In genomic region chr1:67005068-67005467, GRCh38 we compare ENCODE assay signal across 26 cellular contexts. TPM values are rescaled to one million over a fixed set of nuclear protein-coding genes. Genes with fewer than 3 reads are reported as not detected.
DNase-seq lines count a peak whose midpoint lies in the region; ATAC-seq and TF ChIP-seq lines count a peak whose summit lies in the region.
"Had no signal": no experiment of that assay in that cellular context is flagged by ENCODE, and none has a peak within 500 bp of the region (broad histone marks: within the 10 kb centered on the region; RNA-seq: fewer than 3 reads in every experiment).

No MANE protein-coding gene starts in this region.

- H4K20me1 ChIP-seq in smooth muscle cell (ENCODE audit: low read depth): peaks cover 3% of the 10 kb centered on the region

- H3K4me1 Mint-ChIP-seq in activated T-helper 17 cell treated with anti-CD3 and anti-CD28 coated beads, Interleukin-2, amount 50 U/mL, for 72 hours: peaks cover 5% of the 10 kb centered on the region
- H3K4me1 Mint-ChIP-seq in neural crest cell: no peaks in the 10 kb centered on the region
- H3K4me1 Mint-ChIP-seq: GM23338, WTC11 had no signal

- no peak overlapping the region for H3K4me3 ChIP-seq in smooth muscle cell
- H3K4me3 ChIP-seq: adrenal gland, colonic mucosa, esophagus squamous epithelium, GM23338, Peyer's patch, stomach, upper lobe of left lung had no signal

- H3K36me3 Mint-ChIP-seq in activated T-helper 17 cell treated with anti-CD3 and anti-CD28 coated beads, Interleukin-2, amount 50 U/mL, for 72 hours (ENCODE audit: low read depth): peaks cover 77% of the 10 kb centered on the region
- H3K36me3 Mint-ChIP-seq in neural crest cell (ENCODE audit: low read depth): peaks cover 24% of the 10 kb centered on the region
- H3K36me3 Mint-ChIP-seq: WTC11 had no signal

- no peaks in the 10 kb centered on the region for H3K27me3 ChIP-seq in smooth muscle cell (ENCODE audit: low read depth)
- H3K27me3 ChIP-seq: adrenal gland, colonic mucosa, esophagus squamous epithelium, Peyer's patch, stomach, upper lobe of left lung had no signal

- DNase-seq in DMS153 (lab: John Stamatoyannopoulos, UW) (peak; percentile 5), DMS153 treated with DMSO at 0.1 percent for 48 hours (lab: John Stamatoyannopoulos, UW; ENCODE audit: unreplicated experiment) (no peak), NCI-H2029 (lab: John Stamatoyannopoulos, UW) (peak; percentile 51), neural crest cell (ENCODE audit: low read depth, low spot score) (no peak), smooth muscle cell (lab: John Stamatoyannopoulos, UW; ENCODE audit: unreplicated experiment) (no peak)
- no peak for DNase-seq in activated CD4-positive, CD25-positive, alpha-beta regulatory T cell treated with anti-CD3 and anti-CD28 coated beads, Interleukin-2, amount 50 U/mL, for 72 hours
- DNase-seq: activated CD4-positive, alpha-beta memory T cell treated with anti-CD3 and anti-CD28 coated beads for 36 hours; activated gamma-delta T cell; colonic mucosa; esophagus squamous epithelium; kidney; mammary epithelial cell; NCI-H1105 treated with DMSO at 0.1 percent for 48 hours; NCI-H2171 treated with DMSO at 0.1 percent for 48 hours; NK-92 treated with Interleukin-12 subunit alpha and Interleukin-12 subunit beta, amount 100 ng/mL, for 24 hours; Peyer's patch; stomach; T-helper 9 cell; upper lobe of left lung had no signal

- TF ChIP-seq CTCF in neural crest cell (conservative IDR thresholded peaks at IDR 0.05) (no peak), smooth muscle cell (IDR thresholded peaks at IDR 0.05; ENCODE audit: borderline replicate concordance, insufficient read depth, poor library complexity, severe bottlenecking) (no peak)

- peaks cover 15% of the 10 kb centered on the region for H3F3A ChIP-seq in smooth muscle cell (ENCODE audit: low read depth)

- no peak overlapping the region for H3K27ac ChIP-seq in smooth muscle cell (ENCODE audit: low read depth)
- H3K27ac ChIP-seq: 22Rv1, adrenal gland, colonic mucosa, esophagus squamous epithelium, Peyer's patch, upper lobe of left lung had no signal

- peaks cover 9% of the 10 kb centered on the region for H3K36me3 ChIP-seq in smooth muscle cell (ENCODE audit: low read depth)
- H3K36me3 ChIP-seq: colonic mucosa had no signal

- ATAC-seq in activated T-helper 17 cell treated with anti-CD3 and anti-CD28 coated beads, Interleukin-2, amount 50 U/mL, for 72 hours (replicated peaks): no peak
- ATAC-seq in GM21529 (IDR thresholded peaks at IDR 0.05; ENCODE audit: unreplicated experiment): no peak
- ATAC-seq: GM23338, right cardiac atrium, WTC11 had no signal

- H3K27me3 Mint-ChIP-seq in activated T-helper 17 cell treated with anti-CD3 and anti-CD28 coated beads, Interleukin-2, amount 50 U/mL, for 72 hours: no peaks in the 10 kb centered on the region
- no peaks in the 10 kb centered on the region for H3K27me3 Mint-ChIP-seq in neural crest cell (ENCODE audit: low read depth)
- H3K27me3 Mint-ChIP-seq: activated CD4-positive, alpha-beta memory T cell treated with anti-CD3 and anti-CD28 coated beads for 36 hours had no signal

- no peaks in the 10 kb centered on the region for H3K9me3 ChIP-seq in smooth muscle cell (replicated peaks; ENCODE audit: low read depth)
- H3K9me3 ChIP-seq: adrenal gland, colonic mucosa, esophagus squamous epithelium, Peyer's patch, stomach, upper lobe of left lung had no signal

- H3K27ac Mint-ChIP-seq in activated T-helper 17 cell treated with anti-CD3 and anti-CD28 coated beads, Interleukin-2, amount 50 U/mL, for 72 hours: peak overlapping the region; percentile 4
- H3K27ac Mint-ChIP-seq in neural crest cell (ENCODE audit: unreplicated experiment): peak overlapping the region; percentile 70
- H3K27ac Mint-ChIP-seq: activated CD4-positive, alpha-beta memory T cell treated with anti-CD3 and anti-CD28 coated beads for 36 hours; GM23338; WTC11 had no signal

- no peak overlapping the region for H3K4me2 ChIP-seq in smooth muscle cell
- H3K4me2 ChIP-seq: GM23338 had no signal

- no peaks in the 10 kb centered on the region for H3K9me3 Mint-ChIP-seq in activated T-helper 17 cell treated with anti-CD3 and anti-CD28 coated beads, Interleukin-2, amount 50 U/mL, for 72 hours
- peaks cover 3% of the 10 kb centered on the region for H3K9me3 Mint-ChIP-seq in neural crest cell
- H3K9me3 Mint-ChIP-seq: activated CD4-positive, alpha-beta memory T cell treated with anti-CD3 and anti-CD28 coated beads for 36 hours; GM23338; WTC11 had no signal

- H3K4me1 ChIP-seq in smooth muscle cell (ENCODE audit: low read depth): peaks cover 4% of the 10 kb centered on the region
- H3K4me1 ChIP-seq: adrenal gland, colonic mucosa, esophagus squamous epithelium, Peyer's patch had no signal

- no peak overlapping the region for H3K4me3 Mint-ChIP-seq in activated T-helper 17 cell treated with anti-CD3 and anti-CD28 coated beads, Interleukin-2, amount 50 U/mL, for 72 hours
- no peak overlapping the region for H3K4me3 Mint-ChIP-seq in neural crest cell
- H3K4me3 Mint-ChIP-seq: activated CD4-positive, alpha-beta memory T cell treated with anti-CD3 and anti-CD28 coated beads for 36 hours; GM23338; WTC11 had no signal

- H3K79me2 ChIP-seq in smooth muscle cell (ENCODE audit: low read depth): peaks cover 9% of the 10 kb centered on the region

- H3K9ac ChIP-seq in smooth muscle cell (ENCODE audit: low read depth): no peak overlapping the region

- no peak overlapping the region for H2AFZ ChIP-seq in smooth muscle cell (ENCODE audit: low read depth)
- H2AFZ ChIP-seq: GM23338 had no signal

- WGBS in smooth muscle cell (ENCODE audit: low lambda C conversion rate): 83% methylated on average over 8 of the region's 8 CpGs

RNA-seq across cellular contexts. Expression of gene SLC35D1, which starts 48.9 kb away (rescaled TPM):
- total RNA-seq in activated T-helper 17 cell treated with anti-CD3 and anti-CD28 coated beads, Interleukin-2, amount 50 U/mL, for 72 hours: 10 to 100 TPM; 10.3 to 16.2 TPM
- 11.8 and 12.3 TPM in 2 replicates for total RNA-seq in neural crest cell
- 28.2 and 29.9 TPM in 2 replicates for total RNA-seq in smooth muscle cell
- polyA plus RNA-seq in smooth muscle cell: 8.6 and 13.3 TPM in 2 replicates

Comparison
In these comparisons a context has a peak if more than half of its experiments do, and no peak if none do; other contexts are left out.
1. DNase-seq: peak in DMS153 (single experiment) and NCI-H2029 (single experiment); none in DMS153 treated with DMSO at 0.1 percent for 48 hours (single experiment), neural crest cell (single experiment), smooth muscle cell (single experiment) and activated CD4-positive, CD25-positive, alpha-beta regulatory T cell treated with anti-CD3 and anti-CD28 coated beads, Interleukin-2, amount 50 U/mL, for 72 hours (single experiment).